ENCODE assay signal across 9 cellular contexts in genomic region chr5:114360816-114361723, GRCh38. TPM values are rescaled to one million over a fixed set of nuclear protein-coding genes. Genes with fewer than 3 reads are reported as not detected.
DNase-seq lines count a peak whose midpoint lies in the region; ATAC-seq, FAIRE-seq and TF ChIP-seq lines count a peak whose summit lies in the region.
"Had no signal": no experiment of that assay in that cellular context is flagged by ENCODE, and none has a peak within 500 bp of the region (broad histone marks: within the 10 kb centered on the region; RNA-seq: fewer than 3 reads in every experiment).

No MANE protein-coding gene starts in this region.

- no peak overlapping the region for H3K27ac ChIP-seq in endothelial cell of umbilical vein (ENCODE audit: insufficient read depth, low read depth, low read length)
- H3K27ac ChIP-seq: neutrophil had no signal

- peak overlapping the region; percentile 70 for H2AFZ ChIP-seq in endothelial cell of umbilical vein (ENCODE audit: low read depth, low read length)

- TF ChIP-seq POLR2A in endothelial cell of umbilical vein (IDR thresholded peaks at IDR 0.05; ENCODE audit: low read depth, low read length), result no peak

- no peak for FAIRE-seq in endothelial cell of umbilical vein (lab: Jason Lieb, UNC)

- H3K79me2 ChIP-seq in endothelial cell of umbilical vein (ENCODE audit: control insufficient read depth, insufficient read depth, low read length), result no peaks in the 10 kb centered on the region

- BruUV-seq in endothelial cell of umbilical vein (replicated peaks; lab: Mats Ljungman, UMichigan), result no TSS peak

- H3K27me3 ChIP-seq in HAP-1 (ENCODE audit: low read depth) (peaks cover 17% of the 10 kb centered on the region), endothelial cell of umbilical vein (ENCODE audit: control insufficient read depth in 2 of 2, insufficient read depth in 2 of 2, low read length in 2 of 2) (peaks cover 36 to 71% of the 10 kb centered on the region in 2 experiments), mucosa of stomach (ENCODE audit: control insufficient read depth, insufficient read depth, low read length) (peaks cover 47% of the 10 kb centered on the region)

- no peaks in the 10 kb centered on the region; the same call in 1 of the 2 replicates for H3K4me1 ChIP-seq in HAP-1
- peaks cover 8% of the 10 kb centered on the region for H3K4me1 ChIP-seq in endothelial cell of umbilical vein (ENCODE audit: control insufficient read depth, extremely low read depth, insufficient read depth, low read length)
- H3K4me1 ChIP-seq in mucosa of stomach (ENCODE audit: control insufficient read depth, insufficient read depth, low read length), result peaks cover 3% of the 10 kb centered on the region

- peak; percentile 73 for DNase-seq in GM10248 (ENCODE audit: extremely low spot score)
- peak in 1 of 2 experiments; percentile 51 for DNase-seq in HAP-1 (ENCODE audit: low spot score in 2 of 2)
- DNase-seq in NCI-H69 (lab: John Stamatoyannopoulos, UW), result peak; percentile 76
- DNase-seq in endothelial cell of umbilical vein (ENCODE audit: low read depth, low spot score), result no peak
- DNase-seq in HUDEP-2 (lab: John Stamatoyannopoulos, UW; ENCODE audit: unreplicated experiment in 76 of 76), result no peak
- no peak for DNase-seq in SHP77 treated with DMSO at 0.1 percent for 48 hours (lab: John Stamatoyannopoulos, UW)

- no peaks in the 10 kb centered on the region for H3K9me3 ChIP-seq in HAP-1
- no peaks in the 10 kb centered on the region for H3K9me3 ChIP-seq in endothelial cell of umbilical vein (replicated peaks; ENCODE audit: control insufficient read depth, insufficient read depth, low read length)
- H3K9me3 ChIP-seq in mucosa of stomach (ENCODE audit: control insufficient read depth, low read length), result no peaks in the 10 kb centered on the region
- H3K9me3 ChIP-seq: neutrophil had no signal

- CTCF ChIA-PET in GM10248 (lab: Yijun Ruan, JAX) (interaction anchor here (0.6 to 3.6 kb wide), 5 partner anchors 11 to 92 kb away, joined by 3 to 25 read pairs (median 3); no protein-coding TSS in a partner anchor), endothelial cell of umbilical vein (lab: Charles Lee) (interaction anchor here (1.3 to 3.5 kb wide), 3 partner anchors 88 to 260 kb away, joined by 3 to 22 read pairs (median 4); no protein-coding TSS in a partner anchor)

- H3K4me2 ChIP-seq in endothelial cell of umbilical vein (ENCODE audit: insufficient read depth, low read length), result peak overlapping the region; percentile 21

- ATAC-seq in HG03521 (IDR thresholded peaks at IDR 0.05; ENCODE audit: unreplicated experiment), result no peak

- H3K4me3 ChIP-seq in HAP-1, result peak overlapping the region; percentile 50
- H3K4me3 ChIP-seq in endothelial cell of umbilical vein (replicated peaks in 1 of 3; ENCODE audit: insufficient read depth in 1 of 3, low read depth in 1 of 3, low read length in 3 of 3), result peak overlapping the region; percentile 13 to 49 (median 28)
- H3K4me3 ChIP-seq in mucosa of stomach (ENCODE audit: low read length), result peak overlapping the region; percentile 19

- in situ Hi-C loops in HAP-1 (cut with MboI; ENCODE audit: low sequenced_read_pairs), result no loop called here

- H3K9me1 ChIP-seq in endothelial cell of umbilical vein (replicated peaks; ENCODE audit: control insufficient read depth, extremely low read depth, insufficient read depth, low read length), result no peaks in the 10 kb centered on the region

- TF ChIP-seq CTCF in GM10248 (IDR thresholded peaks at IDR 0.05; ENCODE audit: control extremely low read depth, extremely low read depth, low read depth, missing control alignments) (peak; percentile 53), endothelial cell of umbilical vein (IDR thresholded peaks at IDR 0.05; ENCODE audit: extremely low read depth in 1 of 2, insufficient read depth in 1 of 2, low read depth in 1 of 2, low read length in 2 of 2) (no peak)

- no peaks in the 10 kb centered on the region for H3K36me3 ChIP-seq in HAP-1 (replicated peaks)
- no peaks in the 10 kb centered on the region for H3K36me3 ChIP-seq in endothelial cell of umbilical vein (ENCODE audit: control insufficient read depth in 2 of 2, extremely low read depth in 1 of 2, insufficient read depth in 2 of 2, low read length in 2 of 2)
- no peaks in the 10 kb centered on the region for H3K36me3 ChIP-seq in mucosa of stomach (ENCODE audit: control insufficient read depth, insufficient read depth, low read length)
- H3K36me3 ChIP-seq: neutrophil had no signal

- no peaks in the 10 kb centered on the region for H4K20me1 ChIP-seq in endothelial cell of umbilical vein (replicated peaks; ENCODE audit: control insufficient read depth, extremely low read depth, insufficient read depth, low read length)

- POLR2A ChIA-PET in GM10248 (lab: Yijun Ruan, JAX), result no interaction called here
- POLR2A ChIA-PET in endothelial cell of umbilical vein (lab: Charles Lee), result no interaction called here

- intact Hi-C loops in endothelial cell of umbilical vein (cut with micrococcal nuclease), result loop anchor here (2.0 to 10.0 kb wide), 4 partner anchors 36 to 746 kb away; no protein-coding TSS in a partner anchor

- dilution Hi-C loops in endothelial cell of umbilical vein (cut with MboI; ENCODE audit: extremely low pct_ligation_motif_present, low sequenced_read_pairs), result no loop called here

- H3K9ac ChIP-seq in endothelial cell of umbilical vein (replicated peaks; ENCODE audit: extremely low read depth, insufficient read depth, low read length), result no peak overlapping the region
- no peak overlapping the region for H3K9ac ChIP-seq in mucosa of stomach (ENCODE audit: low read length)

TF ChIP-seq in endothelial cell of umbilical vein, 7 proteins besides CTCF, POLR2A, EP300 and RAD21:
- TF ChIP-seq POLR2AphosphoS5 (IDR thresholded peaks at IDR 0.05; ENCODE audit: insufficient read depth, low read depth, low read length) (no peak), EZH2 (IDR thresholded peaks at IDR 0.05; ENCODE audit: borderline replicate concordance, low read depth, low read length, severe bottlenecking) (peak; percentile 85), FOS (IDR thresholded peaks at IDR 0.05; ENCODE audit: borderline replicate concordance, insufficient read depth, low read length) (no peak)

RNA-seq across cellular contexts. Expression of gene KCNN2, which starts 0.8 kb away (rescaled TPM):
- total RNA-seq in endothelial cell of umbilical vein, result 1.3 and 1.9 TPM in 2 replicates
- 0.11 and 0.32 TPM in 2 replicates for polyA plus RNA-seq in endothelial cell of umbilical vein
- 0.12 and 0.17 TPM in 2 replicates for polyA plus RNA-seq in endothelial cell of umbilical vein (2011; cell fraction: cytosol; rRNA removed)
- 0.68 and 0.84 TPM in 2 replicates for polyA plus RNA-seq in endothelial cell of umbilical vein (2011; cell fraction: nucleus; rRNA removed)
- 0.17 TPM in 1 of 2 replicates, not detected in the other for polyA plus RNA-seq in endothelial cell of umbilical vein (2012)
- polyA minus RNA-seq in endothelial cell of umbilical vein, result 0.10 and 0.57 TPM in 2 replicates
- not detected for polyA minus RNA-seq in endothelial cell of umbilical vein (2011; cell fraction: cytosol; rRNA and poly(A)+ RNA removed)
- polyA minus RNA-seq in endothelial cell of umbilical vein (2011; cell fraction: nucleus; rRNA and poly(A)+ RNA removed), result 0.38 and 1.7 TPM in 2 replicates

Comparison
In these comparisons a context has a peak if more than half of its experiments do, and no peak if none do; other contexts are left out.
1. DNase-seq: peak in GM10248 (single experiment) and NCI-H69 (single experiment); none in endothelial cell of umbilical vein (single experiment), HUDEP-2 (0 of 76) and SHP77 treated with DMSO at 0.1 percent for 48 hours (single experiment).
2. Peak in every context shown above with its lines, with median percentiles within 50 percentile points of each other: H3K4me3 ChIP-seq.